29 cellular contexts compared by ENCODE assay signal in the genomic region with DNA sequence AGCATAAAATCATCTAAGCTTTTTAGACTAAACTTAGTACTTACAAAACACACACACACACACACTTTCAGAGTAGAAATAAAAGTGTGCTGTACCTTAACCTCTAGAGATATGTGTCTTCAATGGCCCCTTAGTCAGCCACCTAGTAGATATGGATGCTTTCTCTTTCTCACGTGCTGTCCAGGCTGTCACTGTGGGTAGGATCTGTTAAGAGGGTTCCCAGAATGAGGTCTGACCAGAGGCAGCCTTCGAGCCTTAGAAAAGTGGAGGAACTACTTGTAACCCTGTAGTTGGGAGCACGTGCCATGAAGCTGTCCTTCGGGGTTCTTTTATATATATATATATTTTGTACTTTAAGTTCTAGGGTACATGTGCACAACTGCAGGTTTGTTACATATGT.
"Had no signal": no experiment of that assay in that cellular context is flagged by ENCODE, and none has a peak within 500 bp of the region (broad histone marks: within the 10 kb centered on the region; RNA-seq: fewer than 3 reads in every experiment).

No MANE protein-coding gene starts in this region.

- H3K4me1 Mint-ChIP-seq: activated CD4-positive, alpha-beta memory T cell treated with anti-CD3 and anti-CD28 coated beads, Interleukin-2, amount 10 ng/mL, durations not matched to agents 7 days and 5 days; activated CD4-positive, alpha-beta T cell treated with anti-CD3 and anti-CD28 coated beads, Interleukin-2, amount 10 ng/mL, durations not matched to agents 7 days and 5 days had no signal

- H3K4me3 Mint-ChIP-seq: activated CD4-positive, alpha-beta memory T cell treated with anti-CD3 and anti-CD28 coated beads, Interleukin-2, amount 10 ng/mL, durations not matched to agents 7 days and 5 days; activated CD4-positive, alpha-beta T cell treated with anti-CD3 and anti-CD28 coated beads, Interleukin-2, amount 10 ng/mL, durations not matched to agents 7 days and 5 days; activated naive CD8-positive, alpha-beta T cell; activated T-cell treated with anti-CD3 and anti-CD28 coated beads, Interleukin-2, amount 50 U/mL, for 24 hours; activated T-cell treated with anti-CD3 and anti-CD28 coated beads, Interleukin-2, amount 50 U/mL, for 72 hours; WTC11 had no signal

- H3K4me1 ChIP-seq: body of pancreas, foreskin keratinocyte, gastrocnemius medialis, heart left ventricle had no signal

- ATAC-seq: activated T-cell treated with anti-CD3 and anti-CD28 coated beads, Interleukin-2, amount 50 U/mL, for 72 hours; body of pancreas; esophagus mucosa; foreskin keratinocyte; gastrocnemius medialis; heart left ventricle; WTC11 had no signal

- DNase-seq: activated CD4-positive, alpha-beta memory T cell treated with anti-CD3 and anti-CD28 coated beads, Interleukin-2, amount 10 ng/mL, durations not matched to agents 7 days and 5 days; activated CD4-positive, alpha-beta T cell treated with anti-CD3 and anti-CD28 coated beads for 1 hour; activated CD4-positive, alpha-beta T cell treated with anti-CD3 and anti-CD28 coated beads for 4 hours; activated CD4-positive, alpha-beta T cell treated with anti-CD3 and anti-CD28 coated beads, Interleukin-2, amount 10 ng/mL, durations not matched to agents 7 days and 5 days; activated CD4-positive, alpha-beta T cell treated with anti-CD3 and anti-CD28 coated beads, Interleukin-2, amount 50 U/mL, for 4 hours; activated CD8-positive, alpha-beta memory T cell treated with anti-CD3 and anti-CD28 coated beads, Interleukin-2, amount 50 U/mL, for 48 hours; activated gamma-delta T cell treated with Interleukin-2 at 50 U/mL for 16 hours; activated naive CD4-positive, alpha-beta T cell treated with anti-CD3 and anti-CD28 coated beads, Interleukin-2, amount 50 U/mL, for 16 hours; activated naive CD4-positive, alpha-beta T cell treated with Interleukin-2 at 50 U/mL for 16 hours; activated T-cell treated with anti-CD3 and anti-CD28 coated beads for 4 hours; activated T-cell treated with anti-CD3 and anti-CD28 coated beads, Interleukin-2, amount 50 U/mL, for 24 hours; activated T-cell treated with anti-CD3 and anti-CD28 coated beads, Interleukin-2, amount 50 U/mL, for 72 hours; amniotic stem cell; anterior cingulate cortex; body of pancreas; caudate nucleus; effector CD8-positive, alpha-beta T cell; gastrocnemius medialis; glutamatergic neuron; heart left ventricle; T-helper 2 cell had no signal

- H3K27me3 Mint-ChIP-seq: activated CD4-positive, alpha-beta memory T cell treated with anti-CD3 and anti-CD28 coated beads, Interleukin-2, amount 10 ng/mL, durations not matched to agents 7 days and 5 days; activated CD4-positive, alpha-beta T cell treated with anti-CD3 and anti-CD28 coated beads, Interleukin-2, amount 10 ng/mL, durations not matched to agents 7 days and 5 days; activated naive CD8-positive, alpha-beta T cell had no signal

- H3K27me3 ChIP-seq: body of pancreas, foreskin keratinocyte, gastrocnemius medialis had no signal

- H3K9me3 ChIP-seq: body of pancreas, gastrocnemius medialis, heart left ventricle had no signal

- H3K4me3 ChIP-seq: body of pancreas, gastrocnemius medialis, heart left ventricle had no signal

- H3K27ac ChIP-seq: body of pancreas, epithelial cell of prostate, foreskin keratinocyte, gastrocnemius medialis, heart left ventricle, VCaP had no signal

- H3K36me3 ChIP-seq: gastrocnemius medialis, heart left ventricle had no signal

- FAIRE-seq: endometrium, endothelial cell of umbilical vein had no signal

- H3K9me3 Mint-ChIP-seq: activated CD4-positive, alpha-beta memory T cell treated with anti-CD3 and anti-CD28 coated beads, Interleukin-2, amount 10 ng/mL, durations not matched to agents 7 days and 5 days; activated CD4-positive, alpha-beta T cell treated with anti-CD3 and anti-CD28 coated beads, Interleukin-2, amount 10 ng/mL, durations not matched to agents 7 days and 5 days; activated T-cell treated with anti-CD3 and anti-CD28 coated beads, Interleukin-2, amount 50 U/mL, for 24 hours; WTC11 had no signal

- H3K36me3 Mint-ChIP-seq: activated naive CD8-positive, alpha-beta T cell had no signal

- H3K27ac Mint-ChIP-seq: activated CD4-positive, alpha-beta memory T cell treated with anti-CD3 and anti-CD28 coated beads, Interleukin-2, amount 10 ng/mL, durations not matched to agents 7 days and 5 days; activated CD4-positive, alpha-beta T cell treated with anti-CD3 and anti-CD28 coated beads, Interleukin-2, amount 10 ng/mL, durations not matched to agents 7 days and 5 days; activated naive CD8-positive, alpha-beta T cell; activated T-cell treated with anti-CD3 and anti-CD28 coated beads, Interleukin-2, amount 50 U/mL, for 24 hours; activated T-cell treated with anti-CD3 and anti-CD28 coated beads, Interleukin-2, amount 50 U/mL, for 72 hours; WTC11 had no signal
